Comparison of ENCODE assay signal across 14 cellular contexts in genomic region chr5:131110256-131110594, GRCh38. TPM values are rescaled to one million over a fixed set of nuclear protein-coding genes. Genes with fewer than 3 reads are reported as not detected.
A peak's percentile ranks its signal among the peaks of the same experiment; 100 is the strongest.
DNase-seq lines count a peak whose midpoint lies in the region; TF ChIP-seq lines count a peak whose summit lies in the region.
"Had no signal": no experiment of that assay in that cellular context is flagged by ENCODE, and none has a peak within 500 bp of the region (broad histone marks: within the 10 kb centered on the region; RNA-seq: fewer than 3 reads in every experiment).

No MANE protein-coding gene starts in this region.

- no peak overlapping the region for H2AFZ ChIP-seq in neural cell (ENCODE audit: low read depth, low read length)

- TF ChIP-seq EP300 in neural cell (conservative IDR thresholded peaks at IDR 0.05; ENCODE audit: poor library complexity, severe bottlenecking): no peak

- no peak overlapping the region for H3K9ac ChIP-seq in neural cell (ENCODE audit: low read length)
- H3K9ac ChIP-seq: KMS-11 had no signal

- no peaks in the 10 kb centered on the region for H3K79me2 ChIP-seq in neural cell (replicated peaks; ENCODE audit: insufficient read depth, low read length)

- peak overlapping the region; percentile 17 for H3K27ac Mint-ChIP-seq in activated naive CD4-positive, alpha-beta T cell treated with anti-CD3 and anti-CD28 coated beads, Interleukin-2, amount 50 U/mL, for 24 hours
- H3K27ac Mint-ChIP-seq in activated naive CD4-positive, alpha-beta T cell treated with anti-CD3 and anti-CD28 coated beads, Interleukin-2, amount 10 ng/mL, durations not matched to agents 7 days and 5 days: no peak overlapping the region
- no peak overlapping the region for H3K27ac Mint-ChIP-seq in Calu3 (ENCODE audit: unreplicated experiment)
- H3K27ac Mint-ChIP-seq: CD4-positive, CD25-positive, alpha-beta regulatory T cell had no signal

- no peaks in the 10 kb centered on the region for H3K27me3 ChIP-seq in neural cell (ENCODE audit: insufficient read depth, low read depth, low read length)

- H3K27ac ChIP-seq in RWPE1 (no peak overlapping the region), neural cell (ENCODE audit: low read length) (no peak overlapping the region)
- H3K27ac ChIP-seq: KMS-11 had no signal

- no peaks in the 10 kb centered on the region for H3F3A ChIP-seq in neural cell (ENCODE audit: insufficient read depth, low read length, poor library complexity, severe bottlenecking)

- H4K20me1 ChIP-seq in neural cell (ENCODE audit: insufficient read depth): no peaks in the 10 kb centered on the region

- CTCF ChIA-PET in activated naive CD4-positive, alpha-beta T cell treated with anti-CD3 and anti-CD28 coated beads, Interleukin-2, amount 10 ng/mL, durations not matched to agents 7 days and 5 days (lab: Charles Lee): interaction anchor here (4.9 kb wide), 1 partner anchor 239 kb away, joined by 33 read pairs; no protein-coding TSS in a partner anchor
- CTCF ChIA-PET in Calu3 (lab: Charles Lee) (no interaction called here), RWPE1 (lab: Yijun Ruan, JAX) (no interaction called here)

- no peaks in the 10 kb centered on the region for H3K9me3 Mint-ChIP-seq in activated naive CD4-positive, alpha-beta T cell treated with anti-CD3 and anti-CD28 coated beads, Interleukin-2, amount 50 U/mL, for 24 hours
- H3K9me3 Mint-ChIP-seq in activated naive CD4-positive, alpha-beta T cell treated with anti-CD3 and anti-CD28 coated beads, Interleukin-2, amount 10 ng/mL, durations not matched to agents 7 days and 5 days: no peaks in the 10 kb centered on the region
- no peaks in the 10 kb centered on the region for H3K9me3 Mint-ChIP-seq in Calu3 (ENCODE audit: low read depth, unreplicated experiment)
- H3K9me3 Mint-ChIP-seq: CD4-positive, CD25-positive, alpha-beta regulatory T cell had no signal

- no peak overlapping the region for H3K4me3 Mint-ChIP-seq in activated naive CD4-positive, alpha-beta T cell treated with anti-CD3 and anti-CD28 coated beads, Interleukin-2, amount 50 U/mL, for 24 hours
- H3K4me3 Mint-ChIP-seq in activated naive CD4-positive, alpha-beta T cell treated with anti-CD3 and anti-CD28 coated beads, Interleukin-2, amount 10 ng/mL, durations not matched to agents 7 days and 5 days: no peak overlapping the region
- no peak overlapping the region for H3K4me3 Mint-ChIP-seq in Calu3 (ENCODE audit: low read depth, unreplicated experiment)
- H3K4me3 Mint-ChIP-seq: CD4-positive, CD25-positive, alpha-beta regulatory T cell had no signal

- H3K4me2 ChIP-seq in neural cell (ENCODE audit: low read length): no peak overlapping the region
- H3K4me2 ChIP-seq: KMS-11 had no signal

- POLR2A ChIA-PET in RWPE1 (lab: Yijun Ruan, JAX; ENCODE audit: low non-redundant PET): no interaction called here

- no peak for TF ChIP-seq RAD21 in neural cell (conservative IDR thresholded peaks at IDR 0.05)

- no TSS peak for BruUV-seq in Calu3 (replicated peaks; lab: Mats Ljungman, UMichigan)

- no peaks in the 10 kb centered on the region for H3K27me3 Mint-ChIP-seq in activated naive CD4-positive, alpha-beta T cell treated with anti-CD3 and anti-CD28 coated beads, Interleukin-2, amount 50 U/mL, for 24 hours
- peaks cover 3% of the 10 kb centered on the region for H3K27me3 Mint-ChIP-seq in activated naive CD4-positive, alpha-beta T cell treated with anti-CD3 and anti-CD28 coated beads, Interleukin-2, amount 10 ng/mL, durations not matched to agents 7 days and 5 days
- no peaks in the 10 kb centered on the region for H3K27me3 Mint-ChIP-seq in Calu3 (ENCODE audit: unreplicated experiment)

- in situ Hi-C loops in KBM-7 (cut with MboI; ENCODE audit: low pct_unique_long_range_greater_than_20kb, low sequenced_read_pairs): loop anchor here (25.0 kb wide), 1 partner anchor 223 kb away; no protein-coding TSS in a partner anchor

- peak; percentile 6 for TF ChIP-seq CTCF in Calu3 (IDR thresholded peaks at IDR 0.05; ENCODE audit: unreplicated experiment)
- peak; percentile 44; the same call in 1 of the 2 replicates for TF ChIP-seq CTCF in RWPE1 (conservative IDR thresholded peaks at IDR 0.05; ENCODE audit: low read depth)
- TF ChIP-seq CTCF in neural cell (IDR thresholded peaks at IDR 0.05; ENCODE audit: poor library complexity, severe bottlenecking): peak; percentile 23

- H3K9me2 ChIP-seq in neural cell (ENCODE audit: insufficient read depth, low read length): no peaks in the 10 kb centered on the region

- H3K4me3 ChIP-seq in neural cell (ENCODE audit: low read length): no peak overlapping the region

- no peaks in the 10 kb centered on the region for H3K36me3 Mint-ChIP-seq in activated naive CD4-positive, alpha-beta T cell treated with anti-CD3 and anti-CD28 coated beads, Interleukin-2, amount 50 U/mL, for 24 hours
- H3K36me3 Mint-ChIP-seq in activated naive CD4-positive, alpha-beta T cell treated with anti-CD3 and anti-CD28 coated beads, Interleukin-2, amount 10 ng/mL, durations not matched to agents 7 days and 5 days: no peaks in the 10 kb centered on the region
- no peaks in the 10 kb centered on the region for H3K36me3 Mint-ChIP-seq in Calu3 (ENCODE audit: insufficient read depth, unreplicated experiment)
- H3K36me3 Mint-ChIP-seq: CD4-positive, CD25-positive, alpha-beta regulatory T cell had no signal

- no peaks in the 10 kb centered on the region for H3K9me3 ChIP-seq in neural cell (ENCODE audit: low read length)
- H3K9me3 ChIP-seq: Caco-2 had no signal

- H3K4me1 Mint-ChIP-seq in activated naive CD4-positive, alpha-beta T cell treated with anti-CD3 and anti-CD28 coated beads, Interleukin-2, amount 50 U/mL, for 24 hours: peaks cover 15% of the 10 kb centered on the region
- peaks cover 5% of the 10 kb centered on the region for H3K4me1 Mint-ChIP-seq in activated naive CD4-positive, alpha-beta T cell treated with anti-CD3 and anti-CD28 coated beads, Interleukin-2, amount 10 ng/mL, durations not matched to agents 7 days and 5 days
- no peaks in the 10 kb centered on the region for H3K4me1 Mint-ChIP-seq in Calu3 (ENCODE audit: low read depth, unreplicated experiment)

- intact Hi-C loops in Calu3 (cut with micrococcal nuclease; ENCODE audit: unreplicated experiment): loop anchor here (1.0 to 10.0 kb wide), 5 partner anchors 239 to 998 kb away; no protein-coding TSS in a partner anchor

- H3K36me3 ChIP-seq in neural cell (ENCODE audit: insufficient read depth, low read length): no peaks in the 10 kb centered on the region

- no peak for DNase-seq in activated naive CD4-positive, alpha-beta T cell treated with anti-CD3 and anti-CD28 coated beads, Interleukin-2, amount 10 ng/mL, durations not matched to agents 7 days and 5 days
- DNase-seq in Calu3 (no peak), RWPE1 (ENCODE audit: low spot score) (no peak), MV-4-11 (lab: John Stamatoyannopoulos, UW) (no peak), D341Med (ENCODE audit: low spot score) (no peak), KBM-7 (no peak)
- DNase-seq: DMS153, GOT3, NCI-H2081 treated with DMSO at 0.1 percent for 48 hours had no signal

TF ChIP-seq in neural cell, 6 proteins besides CTCF, POLR2A, EP300 and RAD21:
- no peak for TF ChIP-seq REST (IDR thresholded peaks at IDR 0.05; ENCODE audit: borderline replicate concordance)
- no peak for TF ChIP-seq POLR2AphosphoS5 (IDR thresholded peaks at IDR 0.05)
- TF ChIP-seq SMC3 (conservative IDR thresholded peaks at IDR 0.05; ENCODE audit: poor library complexity): no peak
- no peak for TF ChIP-seq EZH2 (IDR thresholded peaks at IDR 0.05; ENCODE audit: borderline replicate concordance, insufficient read depth, low read length, poor library complexity, severe bottlenecking)
- no peak for TF ChIP-seq TAF1 (IDR thresholded peaks at IDR 0.05; ENCODE audit: low read depth)
- no peak for TF ChIP-seq MXI1 (conservative IDR thresholded peaks at IDR 0.05; ENCODE audit: poor library complexity, severe bottlenecking)

RNA-seq across cellular contexts. Expression of gene HINT1, which starts 54.8 kb away (rescaled TPM):
- total RNA-seq in Calu3 (2022): 198 and 232 TPM in 2 replicates
- 617 and 706 TPM in 2 replicates for polyA plus RNA-seq in neural cell
- polyA minus RNA-seq in neural cell: 129 and 144 TPM in 2 replicates
